19 cellular contexts compared by ENCODE assay signal in genomic region chr18:13495980-13496379, GRCh38.
"Had no signal": no experiment of that assay in that cellular context is flagged by ENCODE, and none has a peak within 500 bp of the region (broad histone marks: within the 10 kb centered on the region; RNA-seq: fewer than 3 reads in every experiment).

No MANE protein-coding gene starts in this region.

- FAIRE-seq: colon had no signal

- H3K27me3 ChIP-seq: brain microvascular endothelial cell, dorsolateral prefrontal cortex, heart left ventricle, sigmoid colon, testis had no signal

- H3K36me3 ChIP-seq: brain microvascular endothelial cell had no signal

- H3K27me3 Mint-ChIP-seq: activated CD4-positive, alpha-beta T cell treated with anti-CD3 and anti-CD28 coated beads, Interleukin-2, amount 10 ng/mL, durations not matched to agents 7 days and 5 days; activated CD8-positive, alpha-beta T cell treated with anti-CD3 and anti-CD28 coated beads for 36 hours had no signal

- H3K27ac ChIP-seq: brain microvascular endothelial cell, heart left ventricle, sigmoid colon, testis had no signal

- H3K9me3 ChIP-seq: heart left ventricle, sigmoid colon, testis had no signal

- H3K4me3 ChIP-seq: heart left ventricle, sigmoid colon, testis had no signal

- DNase-seq: activated CD4-positive, alpha-beta T cell treated with anti-CD3 and anti-CD28 coated beads, Interleukin-2, amount 10 ng/mL, durations not matched to agents 7 days and 5 days; activated CD8-positive, alpha-beta T cell treated with anti-CD3 and anti-CD28 coated beads for 36 hours; activated naive CD4-positive, alpha-beta T cell treated with Interleukin-2 at 50 U/mL for 16 hours; anterior cingulate cortex; brain microvascular endothelial cell; central memory CD4-positive, alpha-beta T cell; dorsolateral prefrontal cortex; heart left ventricle; islet precursor cell; left cardiac atrium; midbrain; retina; stimulated activated CD4-positive, alpha-beta T cell treated with anti-CD3 and anti-CD28 coated beads, Interleukin-2, amount 100 ng/mL, for 48 hours; stimulated activated naive CD4-positive, alpha-beta T cell; testis had no signal

- H3K27ac Mint-ChIP-seq: activated CD4-positive, alpha-beta T cell treated with anti-CD3 and anti-CD28 coated beads, Interleukin-2, amount 10 ng/mL, durations not matched to agents 7 days and 5 days; activated CD8-positive, alpha-beta T cell treated with anti-CD3 and anti-CD28 coated beads for 36 hours; activated T-helper 2 cell treated with anti-CD3 and anti-CD28 coated beads, Interferon-gamma antibody, Interleukin-2, Interleukin-4, amounts not matched to agents 10 μg/mL and 5 μg/mL and 100 μg/mL, durations not matched to agents 14 hours and 24 hours and 36 hours; T-helper 1 cell treated with Interleukin-12 subunit alpha and Interleukin-12 subunit beta and Interleukin-4 antibody, amounts not matched to agents 30 μg/mL and 1 μg/mL, for 36 hours had no signal

- H3K4me1 ChIP-seq: testis had no signal

- H3K4me3 Mint-ChIP-seq: activated CD4-positive, alpha-beta T cell treated with anti-CD3 and anti-CD28 coated beads, Interleukin-2, amount 10 ng/mL, durations not matched to agents 7 days and 5 days; activated CD8-positive, alpha-beta T cell treated with anti-CD3 and anti-CD28 coated beads for 36 hours; T-helper 1 cell treated with Interleukin-12 subunit alpha and Interleukin-12 subunit beta and Interleukin-4 antibody, amounts not matched to agents 30 μg/mL and 1 μg/mL, for 36 hours had no signal
